Comparison of ENCODE assay signal across 1 cellular context in the genomic region with DNA sequence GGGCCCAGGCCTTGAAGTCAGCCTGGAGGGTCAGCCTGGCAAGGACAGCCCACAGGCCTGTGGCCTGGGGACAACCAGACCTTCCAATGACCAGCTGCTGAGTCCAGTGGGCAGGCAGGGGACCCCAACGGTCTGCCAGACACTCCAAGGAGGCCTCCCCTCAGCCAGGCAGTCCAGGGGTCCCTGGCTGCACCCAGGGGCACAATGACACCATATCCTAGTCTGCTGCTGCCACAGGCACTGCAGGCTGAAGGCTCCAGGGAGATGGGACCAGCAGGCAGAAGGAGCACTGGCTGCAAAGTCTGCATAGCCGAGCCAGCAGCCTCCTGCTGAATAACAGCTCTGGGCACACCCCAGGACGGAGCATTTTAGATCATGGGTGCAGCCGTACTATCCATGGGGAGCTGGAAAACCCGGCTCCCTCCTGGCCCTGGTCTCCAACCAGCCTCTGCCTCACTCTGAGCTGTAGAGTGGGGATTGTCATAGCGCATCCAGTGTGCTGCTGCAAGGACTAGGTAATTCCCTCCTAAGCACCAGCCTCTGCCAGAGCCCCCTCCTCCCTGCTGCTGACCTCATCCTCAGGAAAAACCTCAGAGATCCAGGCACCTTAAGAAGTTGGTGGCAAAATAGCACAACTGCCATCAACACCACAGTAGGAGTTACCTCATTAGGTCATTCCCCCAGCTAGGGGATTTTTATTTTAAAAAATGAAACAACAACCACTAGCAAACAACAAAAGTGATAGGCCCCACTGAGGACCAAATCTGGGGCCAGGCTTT.
TF ChIP-seq lines count a peak whose summit lies in the region.

No MANE protein-coding gene starts in this region.

TF ChIP-seq in H1, 55 proteins besides CTCF, POLR2A, EP300 and RAD21:
- no peak for TF ChIP-seq SRF (IDR thresholded peaks at IDR 0.05; ENCODE audit: low read depth, low read length)
- no peak for TF ChIP-seq TBP (IDR thresholded peaks at IDR 0.05; ENCODE audit: low read depth, low read length)
- no peak for TF ChIP-seq GABPA (IDR thresholded peaks at IDR 0.05; ENCODE audit: borderline replicate concordance, insufficient read depth, low read length)
- TF ChIP-seq RBBP5 (IDR thresholded peaks at IDR 0.05; ENCODE audit: borderline replicate concordance, low read depth, low read length): no peak
- no peak for TF ChIP-seq SAP30 (IDR thresholded peaks at IDR 0.05; ENCODE audit: insufficient read depth, insufficient replicate concordance, low read length)
- no peak for TF ChIP-seq KDM1A (IDR thresholded peaks at IDR 0.05; ENCODE audit: borderline replicate concordance, low read length)
- no peak for TF ChIP-seq HDAC2 (IDR thresholded peaks at IDR 0.05; ENCODE audit: borderline replicate concordance in 1 of 2, low read depth in 2 of 2, low read length in 2 of 2)
- TF ChIP-seq SIX5 (IDR thresholded peaks at IDR 0.05; ENCODE audit: low read depth, low read length): no peak
- TF ChIP-seq TAF1 (IDR thresholded peaks at IDR 0.05; ENCODE audit: low read depth, low read length): no peak
- no peak for TF ChIP-seq SP4 (IDR thresholded peaks at IDR 0.05; ENCODE audit: low read length)
- no peak for TF ChIP-seq BCL11A (IDR thresholded peaks at IDR 0.05; ENCODE audit: low read depth in 2 of 2, low read length in 2 of 2)
- no peak for TF ChIP-seq SIRT6 (IDR thresholded peaks at IDR 0.05; ENCODE audit: low read length)
- TF ChIP-seq, protein P1, sequence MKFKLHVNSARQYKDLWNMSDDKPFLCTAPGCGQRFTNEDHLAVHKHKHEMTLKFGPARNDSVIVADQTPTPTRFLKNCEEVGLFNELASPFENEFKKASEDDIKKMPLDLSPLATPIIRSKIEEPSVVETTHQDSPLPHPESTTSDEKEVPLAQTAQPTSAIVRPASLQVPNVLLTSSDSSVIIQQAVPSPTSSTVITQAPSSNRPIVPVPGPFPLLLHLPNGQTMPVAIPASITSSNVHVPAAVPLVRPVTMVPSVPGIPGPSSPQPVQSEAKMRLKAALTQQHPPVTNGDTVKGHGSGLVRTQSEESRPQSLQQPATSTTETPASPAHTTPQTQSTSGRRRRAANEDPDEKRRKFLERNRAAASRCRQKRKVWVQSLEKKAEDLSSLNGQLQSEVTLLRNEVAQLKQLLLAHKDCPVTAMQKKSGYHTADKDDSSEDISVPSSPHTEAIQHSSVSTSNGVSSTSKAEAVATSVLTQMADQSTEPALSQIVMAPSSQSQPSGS (IDR thresholded peaks at IDR 0.05; ENCODE audit: low read length): no peak
- no peak for TF ChIP-seq RFX5 (IDR thresholded peaks at IDR 0.05; ENCODE audit: borderline replicate concordance, low read depth, low read length)
- TF ChIP-seq, protein P2, sequence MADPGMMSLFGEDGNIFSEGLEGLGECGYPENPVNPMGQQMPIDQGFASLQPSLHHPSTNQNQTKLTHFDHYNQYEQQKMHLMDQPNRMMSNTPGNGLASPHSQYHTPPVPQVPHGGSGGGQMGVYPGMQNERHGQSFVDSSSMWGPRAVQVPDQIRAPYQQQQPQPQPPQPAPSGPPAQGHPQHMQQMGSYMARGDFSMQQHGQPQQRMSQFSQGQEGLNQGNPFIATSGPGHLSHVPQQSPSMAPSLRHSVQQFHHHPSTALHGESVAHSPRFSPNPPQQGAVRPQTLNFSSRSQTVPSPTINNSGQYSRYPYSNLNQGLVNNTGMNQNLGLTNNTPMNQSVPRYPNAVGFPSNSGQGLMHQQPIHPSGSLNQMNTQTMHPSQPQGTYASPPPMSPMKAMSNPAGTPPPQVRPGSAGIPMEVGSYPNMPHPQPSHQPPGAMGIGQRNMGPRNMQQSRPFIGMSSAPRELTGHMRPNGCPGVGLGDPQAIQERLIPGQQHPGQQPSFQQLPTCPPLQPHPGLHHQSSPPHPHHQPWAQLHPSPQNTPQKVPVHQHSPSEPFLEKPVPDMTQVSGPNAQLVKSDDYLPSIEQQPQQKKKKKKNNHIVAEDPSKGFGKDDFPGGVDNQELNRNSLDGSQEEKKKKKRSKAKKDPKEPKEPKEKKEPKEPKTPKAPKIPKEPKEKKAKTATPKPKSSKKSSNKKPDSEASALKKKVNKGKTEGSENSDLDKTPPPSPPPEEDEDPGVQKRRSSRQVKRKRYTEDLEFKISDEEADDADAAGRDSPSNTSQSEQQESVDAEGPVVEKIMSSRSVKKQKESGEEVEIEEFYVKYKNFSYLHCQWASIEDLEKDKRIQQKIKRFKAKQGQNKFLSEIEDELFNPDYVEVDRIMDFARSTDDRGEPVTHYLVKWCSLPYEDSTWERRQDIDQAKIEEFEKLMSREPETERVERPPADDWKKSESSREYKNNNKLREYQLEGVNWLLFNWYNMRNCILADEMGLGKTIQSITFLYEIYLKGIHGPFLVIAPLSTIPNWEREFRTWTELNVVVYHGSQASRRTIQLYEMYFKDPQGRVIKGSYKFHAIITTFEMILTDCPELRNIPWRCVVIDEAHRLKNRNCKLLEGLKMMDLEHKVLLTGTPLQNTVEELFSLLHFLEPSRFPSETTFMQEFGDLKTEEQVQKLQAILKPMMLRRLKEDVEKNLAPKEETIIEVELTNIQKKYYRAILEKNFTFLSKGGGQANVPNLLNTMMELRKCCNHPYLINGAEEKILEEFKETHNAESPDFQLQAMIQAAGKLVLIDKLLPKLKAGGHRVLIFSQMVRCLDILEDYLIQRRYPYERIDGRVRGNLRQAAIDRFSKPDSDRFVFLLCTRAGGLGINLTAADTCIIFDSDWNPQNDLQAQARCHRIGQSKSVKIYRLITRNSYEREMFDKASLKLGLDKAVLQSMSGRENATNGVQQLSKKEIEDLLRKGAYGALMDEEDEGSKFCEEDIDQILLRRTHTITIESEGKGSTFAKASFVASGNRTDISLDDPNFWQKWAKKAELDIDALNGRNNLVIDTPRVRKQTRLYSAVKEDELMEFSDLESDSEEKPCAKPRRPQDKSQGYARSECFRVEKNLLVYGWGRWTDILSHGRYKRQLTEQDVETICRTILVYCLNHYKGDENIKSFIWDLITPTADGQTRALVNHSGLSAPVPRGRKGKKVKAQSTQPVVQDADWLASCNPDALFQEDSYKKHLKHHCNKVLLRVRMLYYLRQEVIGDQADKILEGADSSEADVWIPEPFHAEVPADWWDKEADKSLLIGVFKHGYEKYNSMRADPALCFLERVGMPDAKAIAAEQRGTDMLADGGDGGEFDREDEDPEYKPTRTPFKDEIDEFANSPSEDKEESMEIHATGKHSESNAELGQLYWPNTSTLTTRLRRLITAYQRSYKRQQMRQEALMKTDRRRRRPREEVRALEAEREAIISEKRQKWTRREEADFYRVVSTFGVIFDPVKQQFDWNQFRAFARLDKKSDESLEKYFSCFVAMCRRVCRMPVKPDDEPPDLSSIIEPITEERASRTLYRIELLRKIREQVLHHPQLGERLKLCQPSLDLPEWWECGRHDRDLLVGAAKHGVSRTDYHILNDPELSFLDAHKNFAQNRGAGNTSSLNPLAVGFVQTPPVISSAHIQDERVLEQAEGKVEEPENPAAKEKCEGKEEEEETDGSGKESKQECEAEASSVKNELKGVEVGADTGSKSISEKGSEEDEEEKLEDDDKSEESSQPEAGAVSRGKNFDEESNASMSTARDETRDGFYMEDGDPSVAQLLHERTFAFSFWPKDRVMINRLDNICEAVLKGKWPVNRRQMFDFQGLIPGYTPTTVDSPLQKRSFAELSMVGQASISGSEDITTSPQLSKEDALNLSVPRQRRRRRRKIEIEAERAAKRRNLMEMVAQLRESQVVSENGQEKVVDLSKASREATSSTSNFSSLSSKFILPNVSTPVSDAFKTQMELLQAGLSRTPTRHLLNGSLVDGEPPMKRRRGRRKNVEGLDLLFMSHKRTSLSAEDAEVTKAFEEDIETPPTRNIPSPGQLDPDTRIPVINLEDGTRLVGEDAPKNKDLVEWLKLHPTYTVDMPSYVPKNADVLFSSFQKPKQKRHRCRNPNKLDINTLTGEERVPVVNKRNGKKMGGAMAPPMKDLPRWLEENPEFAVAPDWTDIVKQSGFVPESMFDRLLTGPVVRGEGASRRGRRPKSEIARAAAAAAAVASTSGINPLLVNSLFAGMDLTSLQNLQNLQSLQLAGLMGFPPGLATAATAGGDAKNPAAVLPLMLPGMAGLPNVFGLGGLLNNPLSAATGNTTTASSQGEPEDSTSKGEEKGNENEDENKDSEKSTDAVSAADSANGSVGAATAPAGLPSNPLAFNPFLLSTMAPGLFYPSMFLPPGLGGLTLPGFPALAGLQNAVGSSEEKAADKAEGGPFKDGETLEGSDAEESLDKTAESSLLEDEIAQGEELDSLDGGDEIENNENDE (IDR thresholded peaks at IDR 0.05; ENCODE audit: insufficient replicate concordance, low read length): no peak
- no peak for TF ChIP-seq BRCA1 (IDR thresholded peaks at IDR 0.05; ENCODE audit: low read depth, low read length)
- TF ChIP-seq KDM5A (IDR thresholded peaks at IDR 0.05; ENCODE audit: low read length): no peak
- TF ChIP-seq CHD1 (IDR thresholded peaks at IDR 0.05; ENCODE audit: low read depth, low read length): no peak
